8 cellular contexts compared by ENCODE assay signal in genomic region chr6:33425668-33426577, GRCh38. TPM values are rescaled to one million over a fixed set of nuclear protein-coding genes. Genes with fewer than 3 reads are reported as not detected.
DNase-seq lines count a peak whose midpoint lies in the region; ATAC-seq, FAIRE-seq and TF ChIP-seq lines count a peak whose summit lies in the region.

No MANE protein-coding gene starts in this region.

- ATAC-seq in CD4-positive, CD25-positive, alpha-beta regulatory T cell (ENCODE audit: low read depth in 2 of 2), result peak; percentile 54 to 59
- peak; percentile 34 for ATAC-seq in GM21381 (IDR thresholded peaks at IDR 0.05; ENCODE audit: unreplicated experiment)
- ATAC-seq in HG03025 (IDR thresholded peaks at IDR 0.05; ENCODE audit: low FRiP score, unreplicated experiment), result no peak

- H3K27ac ChIP-seq in CD4-positive, CD25-positive, alpha-beta regulatory T cell (ENCODE audit: insufficient read depth, low read length, poor library complexity, severe bottlenecking), result peak overlapping the region; percentile 90
- peak overlapping the region; percentile 79 for H3K27ac ChIP-seq in astrocyte (ENCODE audit: low read depth, low read length)

- peak overlapping the region; percentile 87 to 98 (median 96) for H3K4me3 Mint-ChIP-seq in CD4-positive, CD25-positive, alpha-beta regulatory T cell
- H3K4me3 Mint-ChIP-seq in astrocyte (ENCODE audit: unreplicated experiment), result peak overlapping the region; percentile 93

- peak overlapping the region; percentile 85 for H3K4me3 ChIP-seq in CD4-positive, CD25-positive, alpha-beta regulatory T cell (ENCODE audit: low read depth, low read length)
- peak overlapping the region; percentile 66 for H3K4me3 ChIP-seq in astrocyte (ENCODE audit: insufficient read depth, low read depth, low read length)

- peak overlapping the region; percentile 100 for H3K4me2 ChIP-seq in astrocyte (ENCODE audit: low read length)

- H3K79me2 ChIP-seq in astrocyte (ENCODE audit: insufficient read depth, low read length), result peaks cover 41% of the 10 kb centered on the region

- peaks cover 17 to 83% (median 59%) of the 10 kb centered on the region in 4 donors for H3K4me1 Mint-ChIP-seq in CD4-positive, CD25-positive, alpha-beta regulatory T cell
- H3K4me1 Mint-ChIP-seq in astrocyte (ENCODE audit: low read depth, unreplicated experiment), result peaks cover 58% of the 10 kb centered on the region

- peak overlapping the region; percentile 62 for H2AFZ ChIP-seq in astrocyte (ENCODE audit: low read depth, low read length)

- FAIRE-seq in astrocyte (lab: Jason Lieb, UNC), result no peak

- peaks cover 0 to 3% (median 0%) of the 10 kb centered on the region in 7 donors for H3K9me3 Mint-ChIP-seq in CD4-positive, CD25-positive, alpha-beta regulatory T cell
- no peaks in the 10 kb centered on the region for H3K9me3 Mint-ChIP-seq in astrocyte (ENCODE audit: unreplicated experiment)

- peak; percentile 31 for TF ChIP-seq CTCF in astrocyte (IDR thresholded peaks at IDR 0.05; ENCODE audit: insufficient read depth, low read depth, low read length)

- no peaks in the 10 kb centered on the region for H3K36me3 ChIP-seq in CD4-positive, CD25-positive, alpha-beta regulatory T cell (ENCODE audit: control insufficient read depth, insufficient read depth, low read length)
- H3K36me3 ChIP-seq in astrocyte (ENCODE audit: insufficient read depth, low read length), result no peaks in the 10 kb centered on the region

- H4K20me1 ChIP-seq in astrocyte (ENCODE audit: insufficient read depth, low read length), result peaks cover 34% of the 10 kb centered on the region

- H3K9ac ChIP-seq in astrocyte (ENCODE audit: low read length), result peak overlapping the region; percentile 92

- H3K27me3 ChIP-seq in CD4-positive, CD25-positive, alpha-beta regulatory T cell (ENCODE audit: control insufficient read depth, insufficient read depth, low read length), result no peaks in the 10 kb centered on the region
- no peaks in the 10 kb centered on the region for H3K27me3 ChIP-seq in astrocyte (ENCODE audit: insufficient read depth, low read length)

- H3K36me3 Mint-ChIP-seq in CD4-positive, CD25-positive, alpha-beta regulatory T cell, result peaks cover 3% of the 10 kb centered on the region
- peaks cover 7% of the 10 kb centered on the region for H3K36me3 Mint-ChIP-seq in astrocyte (ENCODE audit: low read depth, unreplicated experiment)

- H3K27ac Mint-ChIP-seq in CD4-positive, CD25-positive, alpha-beta regulatory T cell, result peak overlapping the region; percentile 95 to 100 (median 96)
- H3K27ac Mint-ChIP-seq in astrocyte (ENCODE audit: unreplicated experiment), result peak overlapping the region; percentile 96

- H3K4me1 ChIP-seq in CD4-positive, CD25-positive, alpha-beta regulatory T cell (ENCODE audit: control insufficient read depth, insufficient read depth, low read length, poor library complexity, severe bottlenecking), result peaks cover 60% of the 10 kb centered on the region
- H3K4me1 ChIP-seq in astrocyte (ENCODE audit: insufficient read depth, low read length), result peaks cover 33% of the 10 kb centered on the region

- H3K9me3 ChIP-seq in CD4-positive, CD25-positive, alpha-beta regulatory T cell (ENCODE audit: control insufficient read depth in 2 of 2, low read length in 2 of 2), result no peaks in the 10 kb centered on the region
- no peaks in the 10 kb centered on the region for H3K9me3 ChIP-seq in astrocyte (ENCODE audit: insufficient read depth, low read depth, low read length)

- DNase-seq in CD4-positive, CD25-positive, alpha-beta regulatory T cell, result peak; percentile 73 to 89 (median 79)
- peak; percentile 29 for DNase-seq in NCI-H1092 (lab: John Stamatoyannopoulos, UW)
- DNase-seq in T-helper 9 cell, result peak; percentile 81
- DNase-seq in astrocyte (ENCODE audit: low read depth), result peak; percentile 68
- peak; percentile 89 for DNase-seq in hepatic stellate cell (ENCODE audit: low spot score)
- peak; percentile 77 for DNase-seq in retina

- peaks cover 16% of the 10 kb centered on the region for H3K27me3 Mint-ChIP-seq in CD4-positive, CD25-positive, alpha-beta regulatory T cell
- no peaks in the 10 kb centered on the region for H3K27me3 Mint-ChIP-seq in astrocyte (ENCODE audit: low read depth, unreplicated experiment)

RNA-seq across cellular contexts. Expression of gene SYNGAP1, which starts 6.1 kb away (rescaled TPM):
- 81.4 TPM for total RNA-seq in CD4-positive, CD25-positive, alpha-beta regulatory T cell
- under 1 TPM; 0.48 to 0.82 (median 0.63) TPM for polyA plus RNA-seq in CD4-positive, CD25-positive, alpha-beta regulatory T cell
- total RNA-seq in astrocyte, result 34.5 and 36.1 TPM in 2 replicates

RNA-seq across cellular contexts. Expression of gene CUTA, which starts 8.0 kb away (rescaled TPM):
- total RNA-seq in CD4-positive, CD25-positive, alpha-beta regulatory T cell, result 202 TPM
- polyA plus RNA-seq in CD4-positive, CD25-positive, alpha-beta regulatory T cell, result 100 to 1,000 TPM; 435 to 529 (median 489) TPM
- total RNA-seq in astrocyte, result 232 and 256 TPM in 2 replicates

RNA-seq across cellular contexts. Expression of gene PHF1, which starts 15.1 kb away (rescaled TPM):
- total RNA-seq in CD4-positive, CD25-positive, alpha-beta regulatory T cell, result 403 TPM
- polyA plus RNA-seq in CD4-positive, CD25-positive, alpha-beta regulatory T cell, result 10 to 100 TPM; 41.5 to 72.2 (median 64.1) TPM
- total RNA-seq in astrocyte, result 29.7 and 34.3 TPM in 2 replicates

RNA-seq across cellular contexts. Expression of gene ZBTB9, which starts 28.5 kb away (rescaled TPM):
- total RNA-seq in CD4-positive, CD25-positive, alpha-beta regulatory T cell, result 8.6 TPM
- polyA plus RNA-seq in CD4-positive, CD25-positive, alpha-beta regulatory T cell, result 10 to 100 TPM in 1 of 4 donors, 1 to 10 TPM in 3; 4.5 to 11.7 (median 6.8) TPM
- total RNA-seq in astrocyte, result 9.8 and 10.4 TPM in 2 replicates

RNA-seq across cellular contexts. Expression of gene KIFC1, which starts 34.3 kb away (rescaled TPM):
- total RNA-seq in CD4-positive, CD25-positive, alpha-beta regulatory T cell, result 8.7 TPM
- polyA plus RNA-seq in CD4-positive, CD25-positive, alpha-beta regulatory T cell, result 1 to 10 TPM in 3 of 4 donors, under 1 TPM in 1; 0.41 to 3.9 (median 1.3) TPM
- 2.9 and 4.2 TPM in 2 replicates for total RNA-seq in astrocyte

Comparison
In these comparisons a context has a peak if more than half of its experiments do, and no peak if none do; other contexts are left out.
1. DNase-seq: peak in every context shown above with its lines; median percentile 89 in hepatic stellate cell; 81 in T-helper 9 cell; 79 in CD4-positive, CD25-positive, alpha-beta regulatory T cell; 77 in retina; 68 in astrocyte; 29 in NCI-H1092.
2. RNA of gene PHF1, which starts 15.1 kb away (total RNA-seq): 403 TPM in CD4-positive, CD25-positive, alpha-beta regulatory T cell (single experiment); 29.7 to 34.3 TPM in astrocyte; every median in the first group is over 10 times any median in the second.